In the genomic region with DNA sequence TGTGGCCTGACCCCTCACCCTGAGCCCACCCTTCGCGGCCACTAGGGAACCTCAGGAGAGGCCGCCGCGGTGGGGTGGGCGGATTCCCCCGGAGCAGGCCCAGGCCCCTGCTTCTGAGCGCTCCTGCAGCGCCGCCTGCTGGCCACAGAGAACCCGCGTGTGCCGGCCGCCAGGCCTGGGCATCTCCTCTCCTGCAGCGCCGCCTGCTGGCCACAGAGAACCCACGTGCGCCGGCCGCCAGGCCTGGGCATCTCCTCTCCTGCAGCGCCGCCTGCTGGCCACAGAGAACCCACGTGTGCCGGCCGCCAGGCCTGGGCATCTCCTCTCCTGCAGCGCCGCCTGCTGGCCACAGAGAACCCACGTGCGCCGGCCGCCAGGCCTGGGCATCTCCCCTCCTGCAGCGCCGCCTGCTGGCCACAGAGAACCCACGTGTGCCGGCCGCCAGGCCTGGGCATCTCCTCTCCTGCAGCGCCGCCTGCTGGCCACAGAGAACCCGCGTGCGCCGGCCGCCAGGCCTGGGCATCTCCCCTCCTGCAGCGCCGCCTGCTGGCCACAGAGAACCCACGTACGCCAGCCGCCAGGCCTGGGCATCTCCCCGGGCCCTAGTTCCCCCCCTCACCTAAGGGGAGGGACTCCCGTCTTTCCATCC, we compare ENCODE assay signal across 8 cellular contexts.
A peak's percentile ranks its signal among the peaks of the same experiment; 100 is the strongest.
DNase-seq lines count a peak whose midpoint lies in the region; ATAC-seq and TF ChIP-seq lines count a peak whose summit lies in the region.
"Not testable (repeated sequence)": the region's sequence is repeated elsewhere in the genome, so short reads cannot be mapped to it uniquely, and the experiment has no call there.

No MANE protein-coding gene starts in this region.

- H3K9me3 Mint-ChIP-seq in activated CD4-positive, alpha-beta T cell treated with anti-CD3 and anti-CD28 coated beads, Interleukin-2, amount 10 ng/mL, durations not matched to agents 24 days and 14 days; activated naive CD8-positive, alpha-beta T cell treated with anti-CD3 and anti-CD28 coated beads, Interleukin-2, amount 50 U/mL, for 24 hours; mesothelial cell of epicardium: not testable (repeated sequence)

- not testable (repeated sequence) for BruUV-seq in OCI-LY7 (replicated peaks; lab: Mats Ljungman, UMichigan)

- CTCF ChIA-PET in OCI-LY7 (lab: Charles Lee; ENCODE audit: unreplicated experiment): not testable (repeated sequence)

- not testable (repeated sequence) for H3K4me1 ChIP-seq in OCI-LY7 (ENCODE audit: insufficient read depth, low read length, poor library complexity, severe bottlenecking)

- not testable (repeated sequence) for H2AFZ ChIP-seq in OCI-LY7 (ENCODE audit: low read length)

- H3K4me1 Mint-ChIP-seq in activated CD4-positive, alpha-beta T cell treated with anti-CD3 and anti-CD28 coated beads, Interleukin-2, amount 10 ng/mL, durations not matched to agents 24 days and 14 days: peaks cover 25% of the 10 kb centered on the region
- peaks cover 33% of the 10 kb centered on the region for H3K4me1 Mint-ChIP-seq in activated naive CD8-positive, alpha-beta T cell treated with anti-CD3 and anti-CD28 coated beads, Interleukin-2, amount 50 U/mL, for 24 hours
- H3K4me1 Mint-ChIP-seq in mesothelial cell of epicardium: peaks cover 15% of the 10 kb centered on the region

- not testable (repeated sequence) for DNase-seq in AG09319 (ENCODE audit: extremely low read depth, low read depth); GM20000 (ENCODE audit: low spot score)
- peak; percentile 77 for DNase-seq in OCI-LY7 (ENCODE audit: low spot score)
- DNase-seq in activated CD4-positive, alpha-beta T cell treated with anti-CD3 and anti-CD28 coated beads, Interleukin-2, amount 10 ng/mL, durations not matched to agents 24 days and 14 days: peak; percentile 94
- DNase-seq in activated naive CD8-positive, alpha-beta T cell treated with anti-CD3 and anti-CD28 coated beads, Interleukin-2, amount 50 U/mL, for 24 hours: peak; percentile 75
- peak; percentile 55 for DNase-seq in fibroblast of pulmonary artery (ENCODE audit: low read depth)
- DNase-seq in mesothelial cell of epicardium (ENCODE audit: low spot score in 2 of 2, unreplicated experiment in 2 of 2): peak; percentile 47 to 83
- DNase-seq in stimulated activated CD4-positive, alpha-beta T cell treated with anti-CD3 and anti-CD28 coated beads, Interleukin-2, amount 100 ng/mL, for 24 hours: peak; percentile 65 to 75

- TF ChIP-seq CTCF in AG09319 (IDR thresholded peaks at IDR 0.05; ENCODE audit: low read depth, low read length): peak; percentile 21
- TF ChIP-seq CTCF in GM20000 (IDR thresholded peaks at IDR 0.05; ENCODE audit: extremely low read depth, missing control alignments): peak; percentile 50
- peak; percentile 75 for TF ChIP-seq CTCF in OCI-LY7 (conservative IDR thresholded peaks at IDR 0.05; ENCODE audit: low read length)
- not testable (repeated sequence) for TF ChIP-seq CTCF in fibroblast of pulmonary artery (IDR thresholded peaks at IDR 0.05; ENCODE audit: low read length, missing control alignments)
- TF ChIP-seq CTCF in mesothelial cell of epicardium (IDR thresholded peaks at IDR 0.05; ENCODE audit: unreplicated experiment): peak; percentile 98

- intact Hi-C loops in OCI-LY7 (cut with micrococcal nuclease; ENCODE audit: unreplicated experiment); activated CD4-positive, alpha-beta T cell treated with anti-CD3 and anti-CD28 coated beads, Interleukin-2, amount 10 ng/mL, durations not matched to agents 24 days and 14 days (cut with micrococcal nuclease): not testable (repeated sequence)

- H3K27me3 Mint-ChIP-seq in activated CD4-positive, alpha-beta T cell treated with anti-CD3 and anti-CD28 coated beads, Interleukin-2, amount 10 ng/mL, durations not matched to agents 24 days and 14 days; activated naive CD8-positive, alpha-beta T cell treated with anti-CD3 and anti-CD28 coated beads, Interleukin-2, amount 50 U/mL, for 24 hours; mesothelial cell of epicardium (ENCODE audit: low read depth): not testable (repeated sequence)

- peak overlapping the region; percentile 65 for H3K27ac Mint-ChIP-seq in activated CD4-positive, alpha-beta T cell treated with anti-CD3 and anti-CD28 coated beads, Interleukin-2, amount 10 ng/mL, durations not matched to agents 24 days and 14 days
- not testable (repeated sequence) for H3K27ac Mint-ChIP-seq in activated naive CD8-positive, alpha-beta T cell treated with anti-CD3 and anti-CD28 coated beads, Interleukin-2, amount 50 U/mL, for 24 hours; mesothelial cell of epicardium

- H3K36me3 Mint-ChIP-seq in activated CD4-positive, alpha-beta T cell treated with anti-CD3 and anti-CD28 coated beads, Interleukin-2, amount 10 ng/mL, durations not matched to agents 24 days and 14 days (ENCODE audit: low read depth); activated naive CD8-positive, alpha-beta T cell treated with anti-CD3 and anti-CD28 coated beads, Interleukin-2, amount 50 U/mL, for 24 hours (ENCODE audit: low read depth); mesothelial cell of epicardium: not testable (repeated sequence)

- not testable (repeated sequence) for H3K9me3 ChIP-seq in OCI-LY7 (ENCODE audit: low read length)

- not testable (repeated sequence) for H3K4me3 Mint-ChIP-seq in activated CD4-positive, alpha-beta T cell treated with anti-CD3 and anti-CD28 coated beads, Interleukin-2, amount 10 ng/mL, durations not matched to agents 24 days and 14 days; activated naive CD8-positive, alpha-beta T cell treated with anti-CD3 and anti-CD28 coated beads, Interleukin-2, amount 50 U/mL, for 24 hours; mesothelial cell of epicardium

- not testable (repeated sequence) for H3K36me3 ChIP-seq in OCI-LY7 (ENCODE audit: insufficient read depth, low read length)

- H3K9me2 ChIP-seq in OCI-LY7 (ENCODE audit: insufficient read depth, low read length): not testable (repeated sequence)

- H3K79me2 ChIP-seq in OCI-LY7 (ENCODE audit: insufficient read depth, low read depth, low read length): not testable (repeated sequence)

- POLR2A ChIA-PET in OCI-LY7 (lab: Charles Lee): not testable (repeated sequence)

- ATAC-seq in activated naive CD8-positive, alpha-beta T cell treated with anti-CD3 and anti-CD28 coated beads, Interleukin-2, amount 50 U/mL, for 24 hours: not testable (repeated sequence)

- not testable (repeated sequence) for H3K4me3 ChIP-seq in OCI-LY7 (ENCODE audit: low read depth, low read length, poor library complexity, severe bottlenecking); fibroblast of pulmonary artery (replicated peaks; ENCODE audit: low read depth, low read length)

- not testable (repeated sequence) for H3K27ac ChIP-seq in OCI-LY7 (ENCODE audit: low read depth, low read length, poor library complexity, severe bottlenecking)

- not testable (repeated sequence) for H3K4me2 ChIP-seq in OCI-LY7 (ENCODE audit: low read length)

- not testable (repeated sequence) for H4K20me1 ChIP-seq in OCI-LY7 (ENCODE audit: insufficient read depth, low read length)
